ENCODE assay signal across 8 cellular contexts in the genomic region with DNA sequence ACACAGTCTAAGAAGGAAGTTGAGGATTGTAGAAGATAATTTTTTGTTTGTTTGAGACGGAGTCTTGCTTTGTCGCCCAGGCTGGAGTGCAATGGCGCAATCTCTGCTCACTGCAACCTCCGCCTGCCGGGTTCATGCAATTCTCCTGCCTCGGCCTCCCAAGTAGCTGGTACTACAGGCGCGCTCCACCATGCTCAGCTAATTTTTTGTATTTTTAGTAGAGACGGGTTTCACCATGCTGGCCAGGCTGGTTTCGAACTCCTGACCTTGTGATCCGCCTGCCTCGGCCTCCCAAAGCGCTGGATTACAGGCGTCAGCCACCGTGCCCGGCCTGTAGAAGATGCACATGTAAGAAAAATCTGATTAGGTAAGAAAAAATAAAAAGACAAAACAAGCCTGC. TPM values are rescaled to one million over a fixed set of nuclear protein-coding genes. Genes with fewer than 3 reads are reported as not detected.
A peak's percentile ranks its signal among the peaks of the same experiment; 100 is the strongest.
DNase-seq lines count a peak whose midpoint lies in the region; ATAC-seq and TF ChIP-seq lines count a peak whose summit lies in the region.
"Not testable (repeated sequence)": the region's sequence is repeated elsewhere in the genome, so short reads cannot be mapped to it uniquely, and the experiment has no call there.

No MANE protein-coding gene starts in this region.

- H3K9me3 ChIP-seq in AG04450 (ENCODE audit: control insufficient read depth, insufficient read depth, low read length); HEK293 (ENCODE audit: control insufficient read depth, insufficient read depth, low read depth, low read length); SJCRH30 (replicated peaks); left ventricle myocardium inferior (replicated peaks): not testable (repeated sequence)

- not testable (repeated sequence) for ATAC-seq in activated T-helper 17 cell treated with anti-CD3 and anti-CD28 coated beads, Interleukin-2, amount 50 U/mL, for 72 hours (replicated peaks); natural killer cell treated with Interleukin-12 subunit alpha and Interleukin-12 subunit beta and Interleukin-15 and Interleukin-18, amount 100 ng/mL, for 72 hours; stimulated activated memory B cell treated with anti-CD40 and anti-IgM and Interleukin-4, amounts not matched to agents 10 μg/mL and 1 μg/mL and 100 μg/mL, for 72 hours

- not testable (repeated sequence) for H3K27me3 Mint-ChIP-seq in activated T-helper 17 cell treated with anti-CD3 and anti-CD28 coated beads, Interleukin-2, amount 50 U/mL, for 72 hours; natural killer cell treated with Interleukin-12 subunit alpha and Interleukin-12 subunit beta and Interleukin-15 and Interleukin-18, amount 100 ng/mL, for 72 hours; stimulated activated memory B cell treated with anti-CD40 and anti-IgM and Interleukin-4, amounts not matched to agents 10 μg/mL and 1 μg/mL and 100 μg/mL, for 72 hours

- not testable (repeated sequence) for H3K27ac ChIP-seq in AG04450 (ENCODE audit: low read depth, low read length); HEK293 (ENCODE audit: extremely low read depth, low read depth, low read length); SJCRH30
- H3K27ac ChIP-seq in coronary artery (peak overlapping the region; percentile 3 to 100), left ventricle myocardium inferior (replicated peaks) (peak overlapping the region; percentile 97)

- H3K4me1 ChIP-seq in HEK293 (ENCODE audit: control insufficient read depth, insufficient read depth, low read length) = peaks cover 11% of the 10 kb centered on the region
- H3K4me1 ChIP-seq in SJCRH30 = not testable (repeated sequence)
- H3K4me1 ChIP-seq in left ventricle myocardium inferior = peaks cover 85% of the 10 kb centered on the region

- peaks cover 71% of the 10 kb centered on the region for H3K36me3 Mint-ChIP-seq in activated T-helper 17 cell treated with anti-CD3 and anti-CD28 coated beads, Interleukin-2, amount 50 U/mL, for 72 hours (ENCODE audit: low read depth)
- not testable (repeated sequence) for H3K36me3 Mint-ChIP-seq in natural killer cell treated with Interleukin-12 subunit alpha and Interleukin-12 subunit beta and Interleukin-15 and Interleukin-18, amount 100 ng/mL, for 72 hours
- H3K36me3 Mint-ChIP-seq in stimulated activated memory B cell treated with anti-CD40 and anti-IgM and Interleukin-4, amounts not matched to agents 10 μg/mL and 1 μg/mL and 100 μg/mL, for 72 hours = peaks cover 21% of the 10 kb centered on the region

- H3K4me3 ChIP-seq in AG04450 (ENCODE audit: low read depth, low read length) = peak overlapping the region; percentile 91
- peak overlapping the region; percentile 66 for H3K4me3 ChIP-seq in HEK293 (ENCODE audit: low read depth, low read length)
- H3K4me3 ChIP-seq in SJCRH30 = peak overlapping the region; percentile 90
- peak overlapping the region; percentile 97 for H3K4me3 ChIP-seq in coronary artery
- H3K4me3 ChIP-seq in left ventricle myocardium inferior = peak overlapping the region; percentile 86

- H3K36me3 ChIP-seq in HEK293 (ENCODE audit: control insufficient read depth in 2 of 2, insufficient read depth in 1 of 2, low read length in 2 of 2) (peaks cover 39 to 46% of the 10 kb centered on the region in 2 experiments), SJCRH30 (peaks cover 20% of the 10 kb centered on the region; the same call in 1 of the 2 replicates), left ventricle myocardium inferior (peaks cover 20% of the 10 kb centered on the region)

- peak overlapping the region; percentile 99 for H3K27ac Mint-ChIP-seq in activated T-helper 17 cell treated with anti-CD3 and anti-CD28 coated beads, Interleukin-2, amount 50 U/mL, for 72 hours
- H3K27ac Mint-ChIP-seq in natural killer cell treated with Interleukin-12 subunit alpha and Interleukin-12 subunit beta and Interleukin-15 and Interleukin-18, amount 100 ng/mL, for 72 hours = peak overlapping the region; percentile 92 to 95
- peak overlapping the region; percentile 99 for H3K27ac Mint-ChIP-seq in stimulated activated memory B cell treated with anti-CD40 and anti-IgM and Interleukin-4, amounts not matched to agents 10 μg/mL and 1 μg/mL and 100 μg/mL, for 72 hours

- CTCF ChIA-PET in AG04450 (lab: Charles Lee) = interaction anchor here (0.6 kb wide), 1 partner anchor 10 kb away, joined by 3 read pairs; no protein-coding TSS in a partner anchor
- CTCF ChIA-PET in HEK293 (lab: Yijun Ruan, JAX) = interaction anchor here (0.7 to 1.2 kb wide), 3 partner anchors 8 to 1392 kb away, joined by 3 to 6 read pairs (median 3); no protein-coding TSS in a partner anchor

- H3K9me3 Mint-ChIP-seq in activated T-helper 17 cell treated with anti-CD3 and anti-CD28 coated beads, Interleukin-2, amount 50 U/mL, for 72 hours; natural killer cell treated with Interleukin-12 subunit alpha and Interleukin-12 subunit beta and Interleukin-15 and Interleukin-18, amount 100 ng/mL, for 72 hours; stimulated activated memory B cell treated with anti-CD40 and anti-IgM and Interleukin-4, amounts not matched to agents 10 μg/mL and 1 μg/mL and 100 μg/mL, for 72 hours: not testable (repeated sequence)

- POLR2A ChIA-PET in AG04450 (lab: Yijun Ruan, JAX) = not testable (repeated sequence)
- POLR2A ChIA-PET in HEK293 (lab: Yijun Ruan, JAX) = interaction anchor here (0.5 to 1.8 kb wide), 2 partner anchors 18 to 248 kb away, joined by 3 to 4 read pairs; no protein-coding TSS in a partner anchor

- H3K4me1 Mint-ChIP-seq in activated T-helper 17 cell treated with anti-CD3 and anti-CD28 coated beads, Interleukin-2, amount 50 U/mL, for 72 hours = peaks cover 35% of the 10 kb centered on the region
- peaks cover 46 to 53% of the 10 kb centered on the region in 2 donors for H3K4me1 Mint-ChIP-seq in natural killer cell treated with Interleukin-12 subunit alpha and Interleukin-12 subunit beta and Interleukin-15 and Interleukin-18, amount 100 ng/mL, for 72 hours (ENCODE audit: low read depth in 2 of 2)
- H3K4me1 Mint-ChIP-seq in stimulated activated memory B cell treated with anti-CD40 and anti-IgM and Interleukin-4, amounts not matched to agents 10 μg/mL and 1 μg/mL and 100 μg/mL, for 72 hours = peaks cover 59% of the 10 kb centered on the region

- not testable (repeated sequence) for TF ChIP-seq CTCF in AG04450 (IDR thresholded peaks at IDR 0.05; ENCODE audit: low read depth, low read length); HEK293 (tag by site-specific recombination; IDR thresholded peaks at IDR 0.05); coronary artery (IDR thresholded peaks at IDR 0.05); left ventricle myocardium inferior (IDR thresholded peaks at IDR 0.05; ENCODE audit: borderline replicate concordance)

- intact Hi-C loops in left ventricle myocardium inferior (cut with micrococcal nuclease) = not testable (repeated sequence)

- DNase-seq in AG04450 (ENCODE audit: low read depth, low spot score); SJCRH30; coronary artery (ENCODE audit: low spot score); left ventricle myocardium inferior; natural killer cell treated with Interleukin-12 subunit alpha and Interleukin-12 subunit beta and Interleukin-15 and Interleukin-18, amount 100 ng/mL, for 72 hours (ENCODE audit: low spot score): not testable (repeated sequence)

- H3K4me3 Mint-ChIP-seq in activated T-helper 17 cell treated with anti-CD3 and anti-CD28 coated beads, Interleukin-2, amount 50 U/mL, for 72 hours = peak overlapping the region; percentile 80
- peak overlapping the region; percentile 97 for H3K4me3 Mint-ChIP-seq in natural killer cell treated with Interleukin-12 subunit alpha and Interleukin-12 subunit beta and Interleukin-15 and Interleukin-18, amount 100 ng/mL, for 72 hours
- peak overlapping the region; percentile 66 for H3K4me3 Mint-ChIP-seq in stimulated activated memory B cell treated with anti-CD40 and anti-IgM and Interleukin-4, amounts not matched to agents 10 μg/mL and 1 μg/mL and 100 μg/mL, for 72 hours

- H3K27me3 ChIP-seq in AG04450 (ENCODE audit: control insufficient read depth, insufficient read depth, low read length); SJCRH30; left ventricle myocardium inferior (ENCODE audit: low read depth): not testable (repeated sequence)

TF ChIP-seq in HEK293, 187 proteins besides CTCF, POLR2A, EP300 and RAD21 (continues in another document):
- TF ChIP-seq ZNF16 (tag by site-specific recombination; IDR thresholded peaks at IDR 0.05; ENCODE audit: low read depth) = 0 out of 2 replicates have a peak, but pooled peaks have one; percentile 7
- TF ChIP-seq ZNF664 (tag by site-specific recombination; IDR thresholded peaks at IDR 0.05) = peak; percentile 40; the same call in 1 of the 2 replicates
- TF ChIP-seq ZNF600 (tag by site-specific recombination; IDR thresholded peaks at IDR 0.05) = peak; percentile 12; the same call in 1 of the 2 replicates

RNA-seq across cellular contexts. Expression of a gene that starts 2.2 kb away (rescaled TPM):
- 85.8 and 90.4 TPM in 2 replicates for polyA plus RNA-seq in AG04450 (2011; rRNA removed)
- 142 and 165 TPM in 2 replicates for polyA minus RNA-seq in AG04450 (2011; rRNA and poly(A)+ RNA removed)
- 58.6 and 64.8 TPM in 2 replicates for total RNA-seq in SJCRH30 (2014; rRNA removed; shearing (Covaris generic))
- 100 to 1,000 TPM; 140 TPM for total RNA-seq in activated T-helper 17 cell treated with anti-CD3 and anti-CD28 coated beads, Interleukin-2, amount 50 U/mL, for 72 hours
- 179 TPM for total RNA-seq in left ventricle myocardium inferior
- 100 to 1,000 TPM; 155 to 175 TPM for total RNA-seq in natural killer cell treated with Interleukin-12 subunit alpha and Interleukin-12 subunit beta and Interleukin-15 and Interleukin-18, amount 100 ng/mL, for 72 hours
